8 cellular contexts compared by ENCODE assay signal in the genomic region with DNA sequence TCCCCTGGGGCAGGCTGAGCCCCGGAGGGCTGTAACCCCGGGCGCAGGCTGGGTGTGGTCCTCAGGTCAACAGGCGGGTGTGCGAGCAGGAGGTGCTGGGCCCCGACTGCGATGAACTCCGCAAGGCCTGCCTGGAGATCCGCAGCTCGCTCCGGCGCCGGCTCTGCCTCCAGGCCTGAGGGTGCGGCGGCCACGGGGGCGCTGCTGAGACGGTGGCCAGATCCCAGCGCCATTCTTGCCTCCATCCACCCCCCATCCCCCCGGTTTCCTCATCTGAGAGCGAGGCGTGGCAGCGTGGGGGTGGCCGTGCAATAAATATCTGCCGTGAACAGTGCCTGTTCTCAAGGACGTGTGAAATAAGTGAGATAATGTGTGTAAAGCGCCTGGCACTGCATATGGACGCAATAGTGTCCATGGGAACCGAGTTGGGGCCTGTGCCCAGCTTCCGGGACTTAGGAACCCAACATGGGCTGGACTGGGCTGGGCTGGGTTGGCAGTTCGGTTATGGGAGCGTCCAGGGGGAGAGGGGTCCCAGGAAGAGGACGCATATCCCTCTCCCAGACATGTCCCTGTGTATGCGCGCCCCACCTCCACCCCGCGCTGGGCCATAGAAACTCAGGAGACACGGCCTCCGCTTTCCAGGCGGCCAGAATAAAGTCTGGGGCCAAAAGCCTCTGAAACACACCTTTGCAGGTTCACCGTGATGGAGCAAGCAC. TPM values are rescaled to one million over a fixed set of nuclear protein-coding genes. Genes with fewer than 3 reads are reported as not detected.
DNase-seq lines count a peak whose midpoint lies in the region; ATAC-seq and TF ChIP-seq lines count a peak whose summit lies in the region.

No MANE protein-coding gene starts in this region.

- H3K4ac ChIP-seq in mesenchymal stem cell (ENCODE audit: low read depth in 1 of 2, low read length in 2 of 2): peak overlapping the region; percentile 93 to 94

- H2BK12ac ChIP-seq in mesenchymal stem cell (ENCODE audit: low read length in 2 of 2): peak overlapping the region in 1 of 2 experiments; percentile 29

- ATAC-seq in GM21515 (IDR thresholded peaks at IDR 0.05; ENCODE audit: unreplicated experiment): peak; percentile 10

- peaks cover 21% of the 10 kb centered on the region for H3K4me1 ChIP-seq in mesenchymal stem cell (ENCODE audit: control insufficient read depth, insufficient read depth, low read depth, low read length)
- peaks cover 26 to 36% (median 31%) of the 10 kb centered on the region in 4 donors for H3K4me1 ChIP-seq in stomach

- H3K9ac ChIP-seq in mesenchymal stem cell (ENCODE audit: low read length): peak overlapping the region; percentile 96

- peak overlapping the region; percentile 10 for H2BK5ac ChIP-seq in mesenchymal stem cell (ENCODE audit: low read depth, low read length, poor library complexity, severe bottlenecking)

- H2AK5ac ChIP-seq in mesenchymal stem cell (ENCODE audit: low read length, severe bottlenecking): peak overlapping the region; percentile 85

- H4K91ac ChIP-seq in mesenchymal stem cell (ENCODE audit: low read length): peak overlapping the region; percentile 93

- peak overlapping the region; percentile 12 for H2BK15ac ChIP-seq in mesenchymal stem cell (ENCODE audit: low read depth, poor library complexity, severe bottlenecking)

- H2AFZ ChIP-seq in mesenchymal stem cell (ENCODE audit: low read depth, low read length): peak overlapping the region; percentile 55

- peak overlapping the region; percentile 93 for H3K4me2 ChIP-seq in mesenchymal stem cell (ENCODE audit: low read length, poor library complexity, severe bottlenecking)

- no peaks in the 10 kb centered on the region for H3K79me1 ChIP-seq in mesenchymal stem cell (replicated peaks; ENCODE audit: low read length, poor library complexity, severe bottlenecking)

- no peak for TF ChIP-seq POLR2A in stomach (IDR thresholded peaks at IDR 0.05)

- H3K23ac ChIP-seq in mesenchymal stem cell (ENCODE audit: low read length in 2 of 2): peak overlapping the region; percentile 69 to 73

- no peaks in the 10 kb centered on the region for H3K27me3 ChIP-seq in mesenchymal stem cell (ENCODE audit: control insufficient read depth in 1 of 2, insufficient read depth in 1 of 2, low read length in 2 of 2)
- no peaks in the 10 kb centered on the region for H3K27me3 ChIP-seq in stomach

- intact Hi-C loops in stomach (cut with DNase I; ENCODE audit: low total_unique reads): no loop called here

- 3% methylated on average over 38 of the region's 41 CpGs for WGBS in mesenchymal stem cell
- WGBS in stomach, 5 donors: 1 to 7% (median 3%) methylated on average over 20 to 41 of the region's 41 CpGs

- peak; percentile 36 for DNase-seq in COR-L47 (lab: John Stamatoyannopoulos, UW)
- DNase-seq in NCI-H1092 treated with DMSO at 0.1 percent for 48 hours (lab: John Stamatoyannopoulos, UW): peak; percentile 37
- peak; percentile 67 to 73 for DNase-seq in activated CD4-positive, alpha-beta T cell treated with anti-CD3 and anti-CD28 coated beads, Interleukin-2, amount 50 U/mL, for 48 hours
- DNase-seq in epidermal melanocyte (ENCODE audit: insufficient read length, low spot score): peak; percentile 74
- peak; percentile 78 for DNase-seq in mesenchymal stem cell
- DNase-seq in stomach: peak; percentile 73
- no peak for DNase-seq in NK-92 (lab: John Stamatoyannopoulos, UW; ENCODE audit: unreplicated experiment)

- H3K9me3 ChIP-seq in mesenchymal stem cell (ENCODE audit: control insufficient read depth, low read length) (no peaks in the 10 kb centered on the region), stomach (no peaks in the 10 kb centered on the region)

- peak overlapping the region; percentile 81 for H2BK120ac ChIP-seq in mesenchymal stem cell (ENCODE audit: low read depth, low read length)

- H4K8ac ChIP-seq in mesenchymal stem cell (ENCODE audit: low read length): peak overlapping the region; percentile 93

- H3K14ac ChIP-seq in mesenchymal stem cell (ENCODE audit: low read length in 2 of 2): peak overlapping the region in 1 of 2 experiments; percentile 68

- peak overlapping the region; percentile 87 to 91 for H3K18ac ChIP-seq in mesenchymal stem cell (ENCODE audit: low read depth in 1 of 2, low read length in 2 of 2)

- no peak for TF ChIP-seq EP300 in stomach (IDR thresholded peaks at IDR 0.05)

- H3K27ac ChIP-seq in mesenchymal stem cell (ENCODE audit: low read length, poor library complexity, severe bottlenecking) (peak overlapping the region; percentile 75), stomach (peak overlapping the region; percentile 81 to 92 (median 87))

- no peaks in the 10 kb centered on the region for H3K36me3 ChIP-seq in mesenchymal stem cell (ENCODE audit: control insufficient read depth in 1 of 2, insufficient read depth in 2 of 2, low read depth in 1 of 2, low read length in 2 of 2)
- no peaks in the 10 kb centered on the region for H3K36me3 ChIP-seq in stomach

- H3K4me3 ChIP-seq in mesenchymal stem cell (ENCODE audit: insufficient read depth in 1 of 2, low read depth in 1 of 2, low read length in 2 of 2) (peak overlapping the region; percentile 78 to 95), stomach (peak overlapping the region; percentile 62 to 79 (median 68))

- TF ChIP-seq CTCF in stomach (IDR thresholded peaks at IDR 0.05): peak in 1 of 7 experiments; percentile 48

RNA-seq across cellular contexts. Expression of gene ZNF213, which starts 15.0 kb away (rescaled TPM):
- 6.1 TPM for polyA plus RNA-seq in mesenchymal stem cell (2013, experiment 1 of 2)
- 5.7 TPM for polyA plus RNA-seq in mesenchymal stem cell (2013, experiment 2 of 2)
- 10 to 100 TPM in 3 of 5 donors, 1 to 10 TPM in 2; 1.3 to 87.8 (median 20.0) TPM for total RNA-seq in stomach
- 1 to 10 TPM; 5.8 to 6.7 (median 6.1) TPM for polyA plus RNA-seq in stomach

RNA-seq across cellular contexts. Expression of gene ZNF205, which starts 37.4 kb away (rescaled TPM):
- 8.4 TPM for polyA plus RNA-seq in mesenchymal stem cell (2013, experiment 1 of 2)
- 8.1 TPM for polyA plus RNA-seq in mesenchymal stem cell (2013, experiment 2 of 2)
- total RNA-seq in stomach: 10 to 100 TPM in 1 of 5 donors, 1 to 10 TPM in 3, under 1 TPM in 1; 0.87 to 21.9 (median 5.5) TPM
- 10 to 100 TPM; 16.6 to 27.5 (median 20.9) TPM for polyA plus RNA-seq in stomach

RNA-seq across cellular contexts. Expression of gene OR1F1, which starts 38.2 kb away (rescaled TPM):
- 0.28 TPM for polyA plus RNA-seq in mesenchymal stem cell (2013, experiment 1 of 2)
- 0.21 TPM for polyA plus RNA-seq in mesenchymal stem cell (2013, experiment 2 of 2)
- total RNA-seq in stomach: not detected
- not detected for polyA plus RNA-seq in stomach

RNA-seq across cellular contexts. Expression of gene ZSCAN10, which starts 50.7 kb away (rescaled TPM):
- polyA plus RNA-seq in mesenchymal stem cell (2013, experiment 1 of 2): not detected
- not detected for polyA plus RNA-seq in mesenchymal stem cell (2013, experiment 2 of 2)
- total RNA-seq in stomach: not detected
- polyA plus RNA-seq in stomach: not detected
